In the genomic region with DNA sequence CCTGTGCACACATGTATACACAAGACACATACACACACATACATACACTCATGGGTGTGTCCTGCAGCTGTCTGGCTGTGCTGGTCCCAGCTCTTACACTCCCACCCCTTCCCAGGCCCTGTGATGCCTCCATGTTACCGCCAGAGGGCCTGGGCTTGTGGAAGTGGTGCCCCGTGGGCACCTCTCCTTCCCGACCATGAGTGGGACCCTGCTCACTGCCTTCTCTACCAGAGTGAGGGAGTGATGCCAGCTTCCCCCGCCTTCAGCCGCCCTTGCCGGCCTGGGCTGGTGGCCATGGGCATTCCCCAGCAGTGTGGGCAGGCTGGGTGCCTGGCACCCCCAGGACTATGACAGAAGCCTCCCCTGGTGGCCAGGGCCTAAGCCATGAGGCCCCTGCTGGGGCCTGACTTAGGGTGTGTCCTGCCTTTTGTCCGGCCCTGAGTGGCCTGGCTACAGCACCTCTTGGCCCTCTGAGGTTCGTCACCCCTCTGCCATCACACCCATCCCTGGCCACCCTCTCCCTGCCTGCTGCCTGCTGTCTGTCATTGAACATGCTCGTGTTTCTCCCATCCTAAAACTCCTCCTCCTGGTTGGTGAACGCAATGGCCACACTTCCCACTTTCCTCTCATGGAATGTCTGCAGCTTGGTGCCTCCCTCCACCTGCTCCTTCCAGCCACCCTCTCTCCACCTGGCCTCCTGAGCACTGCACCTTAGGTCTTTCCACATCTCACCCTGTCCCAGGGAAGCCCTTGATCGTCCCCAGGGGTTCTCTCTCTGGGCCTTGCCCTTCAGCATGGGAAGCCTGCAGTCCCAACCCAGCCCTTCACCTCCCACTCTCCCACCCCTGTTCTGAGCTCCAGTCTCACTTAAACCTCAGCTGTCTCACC, we compare ENCODE assay signal across 8 cellular contexts. TPM values are rescaled to one million over a fixed set of nuclear protein-coding genes. Genes with fewer than 3 reads are reported as not detected.
DNase-seq lines count a peak whose midpoint lies in the region; ATAC-seq and TF ChIP-seq lines count a peak whose summit lies in the region.

No MANE protein-coding gene starts in this region.

- no peak for TF ChIP-seq EP300 in upper lobe of left lung (IDR thresholded peaks at IDR 0.05)

- ATAC-seq in upper lobe of left lung (ENCODE audit: low FRiP score in 2 of 2) (peak in 1 of 2 donors; percentile 50), GM18870 (IDR thresholded peaks at IDR 0.05; ENCODE audit: unreplicated experiment) (no peak)

- no peak for TF ChIP-seq POLR2A in upper lobe of left lung (IDR thresholded peaks at IDR 0.05)

- 68 to 71% methylated on average over 5 of the region's 11 CpGs for WGBS in upper lobe of left lung, 2 donors

- H3K27ac ChIP-seq in upper lobe of left lung = no peak overlapping the region

- H3K27me3 ChIP-seq in upper lobe of left lung = no peaks in the 10 kb centered on the region

- DNase-seq in AG08395 (ENCODE audit: low spot score) (peak; percentile 25), HFF-Myc (ENCODE audit: extremely low read depth, low read depth) (no peak), amygdala (lab: John Stamatoyannopoulos, UW) (peak in 47 of 56 donors; percentile 32 to 89 (median 69)), islet precursor cell (peak; percentile 75), upper lobe of left lung (peak in 1 of 2 donors; percentile 70), NCI-H524 treated with DMSO at 0.1 percent for 48 hours (lab: John Stamatoyannopoulos, UW) (no peak), NCI-H187 treated with DMSO at 0.1 percent for 48 hours (lab: John Stamatoyannopoulos, UW) (no peak)

- H3K36me3 ChIP-seq in upper lobe of left lung = peaks cover 0 to 10% (median 4%) of the 10 kb centered on the region in 4 donors

- peaks cover 4 to 7% (median 5%) of the 10 kb centered on the region in 4 donors for H3K4me1 ChIP-seq in upper lobe of left lung

- H3K4me3 ChIP-seq in HFF-Myc (replicated peaks; ENCODE audit: low read depth, low read length) = no peak overlapping the region
- no peak overlapping the region for H3K4me3 ChIP-seq in upper lobe of left lung

- TF ChIP-seq CTCF in HFF-Myc (IDR thresholded peaks at IDR 0.05; ENCODE audit: low read depth, low read length, missing control alignments) = peak; percentile 72
- TF ChIP-seq CTCF in upper lobe of left lung (IDR thresholded peaks at IDR 0.05) = peak in 4 of 6 experiments; percentile 10 to 50 (median 29)

- no peaks in the 10 kb centered on the region for H3K9me3 ChIP-seq in upper lobe of left lung

RNA-seq across cellular contexts. Expression of a gene that starts 14.6 kb away (rescaled TPM):
- 10 to 100 TPM; 11.5 to 28.1 (median 18.0) TPM for total RNA-seq in upper lobe of left lung

RNA-seq across cellular contexts. Expression of a gene that starts 54.2 kb away (rescaled TPM):
- 10 to 100 TPM in 4 of 6 donors, 1 to 10 TPM in 2; 2.1 to 85.7 (median 19.5) TPM for total RNA-seq in upper lobe of left lung

Comparison
In these comparisons a context has a peak if more than half of its experiments do, and no peak if none do; other contexts are left out.
1. DNase-seq: peak in AG08395 (single experiment), amygdala (47 of 56) and islet precursor cell (single experiment); none in HFF-Myc (single experiment), NCI-H524 treated with DMSO at 0.1 percent for 48 hours (single experiment) and NCI-H187 treated with DMSO at 0.1 percent for 48 hours (single experiment).